In the genomic region with DNA sequence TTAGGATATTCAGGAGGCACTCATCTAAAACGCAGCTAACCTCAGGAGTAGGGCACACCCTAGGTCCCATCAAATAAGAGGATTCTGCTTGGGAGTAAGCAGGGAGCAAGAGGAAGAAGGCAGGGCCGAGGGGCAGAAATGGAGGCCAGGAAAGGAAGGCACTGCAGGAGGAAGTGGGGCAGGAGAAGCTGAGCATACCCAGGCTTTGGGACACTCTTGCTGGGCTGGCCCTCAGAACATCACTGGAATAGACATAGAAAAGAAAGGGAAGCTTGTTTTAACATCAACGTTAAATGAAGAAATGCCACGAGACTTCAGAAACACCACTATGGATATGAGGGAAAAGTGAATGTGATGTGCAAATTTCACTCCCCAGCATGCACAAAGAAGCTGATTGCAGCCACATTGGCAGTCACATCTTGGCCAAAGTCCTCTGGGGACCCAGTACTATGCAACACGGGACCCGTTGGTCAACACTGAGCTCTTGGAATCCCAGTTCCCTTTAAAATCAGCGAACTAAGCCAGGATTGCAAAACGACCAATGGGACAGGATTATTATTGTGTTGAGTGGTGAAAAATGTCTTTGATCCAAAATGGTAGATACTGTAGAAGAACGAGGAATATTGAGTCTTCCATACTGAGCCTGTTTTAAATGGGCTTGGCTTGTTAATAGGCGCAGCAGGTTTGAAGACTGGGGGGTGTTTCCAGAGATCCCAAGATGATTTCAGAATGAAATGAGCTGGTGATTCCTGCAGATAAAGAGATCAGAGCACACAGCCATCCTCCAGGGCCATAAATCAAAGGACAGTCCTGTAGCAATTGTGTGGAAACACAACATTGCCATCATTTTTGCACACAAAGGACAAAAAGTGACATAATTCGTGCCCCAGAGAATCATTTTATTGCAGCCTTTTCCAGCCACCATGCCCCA, we compare ENCODE assay signal across 1 cellular context.
TF ChIP-seq lines count a peak whose summit lies in the region.

No MANE protein-coding gene starts in this region.

TF ChIP-seq in K562, 482 proteins besides CTCF, POLR2A, EP300 and RAD21 (continued from another document):
- TF ChIP-seq, protein P1, sequence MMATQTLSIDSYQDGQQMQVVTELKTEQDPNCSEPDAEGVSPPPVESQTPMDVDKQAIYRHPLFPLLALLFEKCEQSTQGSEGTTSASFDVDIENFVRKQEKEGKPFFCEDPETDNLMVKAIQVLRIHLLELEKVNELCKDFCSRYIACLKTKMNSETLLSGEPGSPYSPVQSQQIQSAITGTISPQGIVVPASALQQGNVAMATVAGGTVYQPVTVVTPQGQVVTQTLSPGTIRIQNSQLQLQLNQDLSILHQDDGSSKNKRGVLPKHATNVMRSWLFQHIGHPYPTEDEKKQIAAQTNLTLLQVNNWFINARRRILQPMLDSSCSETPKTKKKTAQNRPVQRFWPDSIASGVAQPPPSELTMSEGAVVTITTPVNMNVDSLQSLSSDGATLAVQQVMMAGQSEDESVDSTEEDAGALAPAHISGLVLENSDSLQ (IDR thresholded peaks at IDR 0.05): peak; percentile 91
- TF ChIP-seq HEY1 (CRISPR knock-in tag; IDR thresholded peaks at IDR 0.05; ENCODE audit: borderline replicate concordance): no peak
- TF ChIP-seq, protein P2, sequence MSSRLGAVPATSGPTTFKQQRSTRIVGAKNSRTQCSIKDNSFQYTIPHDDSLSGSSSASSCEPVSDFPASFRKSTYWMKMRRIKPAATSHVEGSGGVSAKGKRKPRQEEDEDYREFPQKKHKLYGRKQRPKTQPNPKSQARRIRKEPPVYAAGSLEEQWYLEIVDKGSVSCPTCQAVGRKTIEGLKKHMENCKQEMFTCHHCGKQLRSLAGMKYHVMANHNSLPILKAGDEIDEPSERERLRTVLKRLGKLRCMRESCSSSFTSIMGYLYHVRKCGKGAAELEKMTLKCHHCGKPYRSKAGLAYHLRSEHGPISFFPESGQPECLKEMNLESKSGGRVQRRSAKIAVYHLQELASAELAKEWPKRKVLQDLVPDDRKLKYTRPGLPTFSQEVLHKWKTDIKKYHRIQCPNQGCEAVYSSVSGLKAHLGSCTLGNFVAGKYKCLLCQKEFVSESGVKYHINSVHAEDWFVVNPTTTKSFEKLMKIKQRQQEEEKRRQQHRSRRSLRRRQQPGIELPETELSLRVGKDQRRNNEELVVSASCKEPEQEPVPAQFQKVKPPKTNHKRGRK (tag; IDR thresholded peaks at IDR 0.05): 0 out of 2 replicates have a peak, but pooled peaks have one; percentile 34
- TF ChIP-seq JUND (IDR thresholded peaks at IDR 0.05; ENCODE audit: borderline replicate concordance, low read depth, low read length): peak; percentile 45; the same call in 1 of the 2 replicates
- TF ChIP-seq JUND (tag; IDR thresholded peaks at IDR 0.05; ENCODE audit: borderline replicate concordance, low read depth, low read length): no peak
- TF ChIP-seq NFIC (IDR thresholded peaks at IDR 0.05): 0 out of 2 replicates have a peak, but pooled peaks have one; percentile 7
- TF ChIP-seq RCOR1 (IDR thresholded peaks at IDR 0.05; ENCODE audit: borderline replicate concordance in 1 of 2, low read depth in 2 of 2, low read length in 2 of 2): peak in 1 of 2 experiments; percentile 77; a peak in 2 of 4 replicates
- no peak for TF ChIP-seq FOXJ3 (CRISPR knock-in tag; IDR thresholded peaks at IDR 0.05)
- TF ChIP-seq, protein P3, sequence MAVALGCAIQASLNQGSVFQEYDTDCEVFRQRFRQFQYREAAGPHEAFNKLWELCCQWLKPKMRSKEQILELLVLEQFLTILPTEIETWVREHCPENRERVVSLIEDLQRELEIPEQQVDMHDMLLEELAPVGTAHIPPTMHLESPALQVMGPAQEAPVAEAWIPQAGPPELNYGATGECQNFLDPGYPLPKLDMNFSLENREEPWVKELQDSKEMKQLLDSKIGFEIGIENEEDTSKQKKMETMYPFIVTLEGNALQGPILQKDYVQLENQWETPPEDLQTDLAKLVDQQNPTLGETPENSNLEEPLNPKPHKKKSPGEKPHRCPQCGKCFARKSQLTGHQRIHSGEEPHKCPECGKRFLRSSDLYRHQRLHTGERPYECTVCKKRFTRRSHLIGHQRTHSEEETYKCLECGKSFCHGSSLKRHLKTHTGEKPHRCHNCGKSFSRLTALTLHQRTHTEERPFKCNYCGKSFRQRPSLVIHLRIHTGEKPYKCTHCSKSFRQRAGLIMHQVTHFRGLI (CRISPR knock-in tag; IDR thresholded peaks at IDR 0.05): no peak
- TF ChIP-seq ZBTB17 (CRISPR knock-in tag; IDR thresholded peaks at IDR 0.05): no peak
- TF ChIP-seq SIN3B (IDR thresholded peaks at IDR 0.05; ENCODE audit: low read depth): no peak
- TF ChIP-seq POU5F1 (IDR thresholded peaks at IDR 0.05; ENCODE audit: borderline replicate concordance, low read depth, low read length, partially characterized antibody): no peak
- TF ChIP-seq, protein P4, sequence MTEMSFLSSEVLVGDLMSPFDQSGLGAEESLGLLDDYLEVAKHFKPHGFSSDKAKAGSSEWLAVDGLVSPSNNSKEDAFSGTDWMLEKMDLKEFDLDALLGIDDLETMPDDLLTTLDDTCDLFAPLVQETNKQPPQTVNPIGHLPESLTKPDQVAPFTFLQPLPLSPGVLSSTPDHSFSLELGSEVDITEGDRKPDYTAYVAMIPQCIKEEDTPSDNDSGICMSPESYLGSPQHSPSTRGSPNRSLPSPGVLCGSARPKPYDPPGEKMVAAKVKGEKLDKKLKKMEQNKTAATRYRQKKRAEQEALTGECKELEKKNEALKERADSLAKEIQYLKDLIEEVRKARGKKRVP (CRISPR knock-in tag; IDR thresholded peaks at IDR 0.05): peak; percentile 53; the same call in 1 of the 2 replicates
- no peak for TF ChIP-seq BMI1 (IDR thresholded peaks at IDR 0.05; ENCODE audit: low read length)
- TF ChIP-seq PRPF4 (IDR thresholded peaks at IDR 0.05; ENCODE audit: insufficient read depth, low read depth, low read length, poor library complexity, severe bottlenecking): no peak
- peak; percentile 65; the same call in 1 of the 2 replicates for TF ChIP-seq SPI1 (IDR thresholded peaks at IDR 0.05; ENCODE audit: borderline replicate concordance, low read depth, low read length)
- TF ChIP-seq TRIM24 (IDR thresholded peaks at IDR 0.05): 0 out of 4 replicates have a peak, but pooled peaks of 1 of the 2 experiments have one; percentile 4
- 0 out of 2 replicates have a peak, but pooled peaks have one; percentile 20 for TF ChIP-seq ZNF668 (CRISPR knock-in tag; IDR thresholded peaks at IDR 0.05)
- no peak for TF ChIP-seq CHCHD3 (CRISPR knock-in tag; IDR thresholded peaks at IDR 0.05)
- TF ChIP-seq ELF2 (CRISPR knock-in tag; IDR thresholded peaks at IDR 0.05): no peak
- peak in 1 of 2 experiments; percentile 25; a peak in 1 of 4 replicates for TF ChIP-seq MAZ (CRISPR knock-in tag; conservative IDR thresholded peaks at IDR 0.05 in 1 of 2, IDR thresholded peaks at IDR 0.05 in 1 of 2)
- TF ChIP-seq NFRKB (IDR thresholded peaks at IDR 0.05; ENCODE audit: low read depth): 0 out of 2 replicates have a peak, but pooled peaks have one; percentile 24
- no peak for TF ChIP-seq SP1 (CRISPR knock-in tag; IDR thresholded peaks at IDR 0.05)
- no peak for TF ChIP-seq XRCC4 (IDR thresholded peaks at IDR 0.05; ENCODE audit: extremely low read depth, insufficient read depth, insufficient read length)
- TF ChIP-seq PCBP2 (IDR thresholded peaks at IDR 0.05; ENCODE audit: low read depth, low read length, poor library complexity, severe bottlenecking): no peak
- TF ChIP-seq NCOA4 (IDR thresholded peaks at IDR 0.05; ENCODE audit: partially characterized antibody): no peak
- peak; percentile 2; the same call in 1 of the 2 replicates for TF ChIP-seq NFE2 (IDR thresholded peaks at IDR 0.05; ENCODE audit: low read depth)
- TF ChIP-seq EHMT2 (IDR thresholded peaks at IDR 0.05): peak; percentile 31; the same call in 1 of the 2 replicates
- TF ChIP-seq PHF20 (IDR thresholded peaks at IDR 0.05; ENCODE audit: partially characterized antibody): no peak
- TF ChIP-seq MECOM (CRISPR knock-in tag; IDR thresholded peaks at IDR 0.05): peak; percentile 46; the same call in 1 of the 2 replicates
- TF ChIP-seq SRSF3 (IDR thresholded peaks at IDR 0.05; ENCODE audit: insufficient read depth, low read length): no peak
- TF ChIP-seq ZNF551 (CRISPR knock-in tag; IDR thresholded peaks at IDR 0.05): 0 out of 2 replicates have a peak, but pooled peaks have one; percentile 48
- no peak for TF ChIP-seq FOXA3 (CRISPR knock-in tag; conservative IDR thresholded peaks at IDR 0.05 in 1 of 2, IDR thresholded peaks at IDR 0.05 in 1 of 2)
- no peak for TF ChIP-seq NONO (IDR thresholded peaks at IDR 0.05; ENCODE audit: low read depth in 2 of 2, low read length in 1 of 2)
- TF ChIP-seq, protein P5, sequence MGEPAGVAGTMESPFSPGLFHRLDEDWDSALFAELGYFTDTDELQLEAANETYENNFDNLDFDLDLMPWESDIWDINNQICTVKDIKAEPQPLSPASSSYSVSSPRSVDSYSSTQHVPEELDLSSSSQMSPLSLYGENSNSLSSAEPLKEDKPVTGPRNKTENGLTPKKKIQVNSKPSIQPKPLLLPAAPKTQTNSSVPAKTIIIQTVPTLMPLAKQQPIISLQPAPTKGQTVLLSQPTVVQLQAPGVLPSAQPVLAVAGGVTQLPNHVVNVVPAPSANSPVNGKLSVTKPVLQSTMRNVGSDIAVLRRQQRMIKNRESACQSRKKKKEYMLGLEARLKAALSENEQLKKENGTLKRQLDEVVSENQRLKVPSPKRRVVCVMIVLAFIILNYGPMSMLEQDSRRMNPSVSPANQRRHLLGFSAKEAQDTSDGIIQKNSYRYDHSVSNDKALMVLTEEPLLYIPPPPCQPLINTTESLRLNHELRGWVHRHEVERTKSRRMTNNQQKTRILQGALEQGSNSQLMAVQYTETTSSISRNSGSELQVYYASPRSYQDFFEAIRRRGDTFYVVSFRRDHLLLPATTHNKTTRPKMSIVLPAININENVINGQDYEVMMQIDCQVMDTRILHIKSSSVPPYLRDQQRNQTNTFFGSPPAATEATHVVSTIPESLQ (CRISPR knock-in tag; IDR thresholded peaks at IDR 0.05): 0 out of 2 replicates have a peak, but pooled peaks have one; percentile 17
- peak; percentile 73 for TF ChIP-seq CBFA2T3 (IDR thresholded peaks at IDR 0.05)
- TF ChIP-seq ATF1 (CRISPR knock-in tag; IDR thresholded peaks at IDR 0.05): no peak
- TF ChIP-seq ATF1 (tag; IDR thresholded peaks at IDR 0.05): peak; percentile 14; the same call in 1 of the 2 replicates
- TF ChIP-seq ELF4 (CRISPR knock-in tag; IDR thresholded peaks at IDR 0.05): peak; percentile 8; the same call in 1 of the 2 replicates
- TF ChIP-seq, protein P6, sequence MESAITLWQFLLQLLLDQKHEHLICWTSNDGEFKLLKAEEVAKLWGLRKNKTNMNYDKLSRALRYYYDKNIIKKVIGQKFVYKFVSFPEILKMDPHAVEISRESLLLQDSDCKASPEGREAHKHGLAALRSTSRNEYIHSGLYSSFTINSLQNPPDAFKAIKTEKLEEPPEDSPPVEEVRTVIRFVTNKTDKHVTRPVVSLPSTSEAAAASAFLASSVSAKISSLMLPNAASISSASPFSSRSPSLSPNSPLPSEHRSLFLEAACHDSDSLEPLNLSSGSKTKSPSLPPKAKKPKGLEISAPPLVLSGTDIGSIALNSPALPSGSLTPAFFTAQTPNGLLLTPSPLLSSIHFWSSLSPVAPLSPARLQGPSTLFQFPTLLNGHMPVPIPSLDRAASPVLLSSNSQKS (CRISPR knock-in tag; IDR thresholded peaks at IDR 0.05): no peak
- TF ChIP-seq TBL1XR1 (IDR thresholded peaks at IDR 0.05; ENCODE audit: low read length in 2 of 2): 0 out of 4 replicates have a peak, but pooled peaks of 1 of the 2 experiments have one; percentile 22
- peak; percentile 34; the same call in 1 of the 2 replicates for TF ChIP-seq CTBP1 (IDR thresholded peaks at IDR 0.05; ENCODE audit: borderline replicate concordance)
- TF ChIP-seq, protein P7, sequence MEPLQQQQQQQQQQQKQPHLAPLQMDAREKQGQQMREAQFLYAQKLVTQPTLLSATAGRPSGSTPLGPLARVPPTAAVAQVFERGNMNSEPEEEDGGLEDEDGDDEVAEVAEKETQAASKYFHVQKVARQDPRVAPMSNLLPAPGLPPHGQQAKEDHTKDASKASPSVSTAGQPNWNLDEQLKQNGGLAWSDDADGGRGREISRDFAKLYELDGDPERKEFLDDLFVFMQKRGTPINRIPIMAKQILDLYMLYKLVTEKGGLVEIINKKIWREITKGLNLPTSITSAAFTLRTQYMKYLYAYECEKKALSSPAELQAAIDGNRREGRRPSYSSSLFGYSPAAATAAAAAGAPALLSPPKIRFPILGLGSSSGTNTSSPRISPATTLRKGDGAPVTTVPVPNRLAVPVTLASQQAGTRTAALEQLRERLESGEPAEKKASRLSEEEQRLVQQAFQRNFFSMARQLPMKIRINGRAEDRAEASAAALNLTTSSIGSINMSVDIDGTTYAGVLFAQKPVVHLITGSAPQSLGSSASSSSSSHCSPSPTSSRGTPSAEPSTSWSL (CRISPR knock-in tag; IDR thresholded peaks at IDR 0.05; ENCODE audit: borderline replicate concordance): no peak
- TF ChIP-seq KAT7 (CRISPR knock-in tag; IDR thresholded peaks at IDR 0.05; ENCODE audit: borderline replicate concordance): 0 out of 2 replicates have a peak, but pooled peaks have one; percentile 17
- TF ChIP-seq ZBTB7A (IDR thresholded peaks at IDR 0.05; ENCODE audit: borderline replicate concordance, control insufficient read depth, low read depth, low read length): no peak
- no peak for TF ChIP-seq U2AF1 (optimal IDR thresholded peaks at IDR 0.05; ENCODE audit: low read depth, low read length)
- TF ChIP-seq FOXM1 (IDR thresholded peaks at IDR 0.05; ENCODE audit: low read depth): no peak
- no peak for TF ChIP-seq FOXM1 (CRISPR knock-in tag; IDR thresholded peaks at IDR 0.05; ENCODE audit: low read depth)
- TF ChIP-seq KLF16 (IDR thresholded peaks at IDR 0.05): no peak; the same call in 1 of the 2 replicates
- TF ChIP-seq, protein P8, sequence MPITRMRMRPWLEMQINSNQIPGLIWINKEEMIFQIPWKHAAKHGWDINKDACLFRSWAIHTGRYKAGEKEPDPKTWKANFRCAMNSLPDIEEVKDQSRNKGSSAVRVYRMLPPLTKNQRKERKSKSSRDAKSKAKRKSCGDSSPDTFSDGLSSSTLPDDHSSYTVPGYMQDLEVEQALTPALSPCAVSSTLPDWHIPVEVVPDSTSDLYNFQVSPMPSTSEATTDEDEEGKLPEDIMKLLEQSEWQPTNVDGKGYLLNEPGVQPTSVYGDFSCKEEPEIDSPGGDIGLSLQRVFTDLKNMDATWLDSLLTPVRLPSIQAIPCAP (CRISPR knock-in tag; IDR thresholded peaks at IDR 0.05; ENCODE audit: borderline replicate concordance): no peak
